In the genomic region with DNA sequence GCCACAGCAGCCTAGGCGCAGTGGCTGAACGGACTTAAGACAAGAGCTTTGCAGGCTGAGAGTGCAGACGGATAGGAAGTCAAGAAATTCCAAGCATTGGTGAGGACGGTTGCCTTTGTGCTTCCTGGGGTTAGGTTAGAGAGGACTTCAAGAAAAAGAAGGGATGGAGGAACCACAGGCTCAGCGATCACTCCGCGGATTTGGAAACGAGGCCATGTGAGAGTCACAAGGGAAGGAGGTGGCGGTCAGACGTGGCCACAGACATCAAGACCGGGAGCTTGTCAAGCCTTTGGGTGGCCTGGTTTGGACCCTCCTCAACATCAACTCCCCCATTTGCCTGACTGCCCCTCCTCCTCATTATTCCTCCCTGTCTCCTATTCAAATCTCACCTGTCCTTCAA, we compare ENCODE assay signal across 14 cellular contexts.
"Had no signal": no experiment of that assay in that cellular context is flagged by ENCODE, and none has a peak within 500 bp of the region (broad histone marks: within the 10 kb centered on the region; RNA-seq: fewer than 3 reads in every experiment).

No MANE protein-coding gene starts in this region.

- H3K36me3 Mint-ChIP-seq: memory B cell had no signal

- H3K4me1 ChIP-seq: pancreas had no signal

- H3K36me3 ChIP-seq: pancreas had no signal

- H3K4me3 Mint-ChIP-seq: activated CD4-positive, alpha-beta memory T cell treated with anti-CD3 and anti-CD28 coated beads, Interleukin-2, amount 10 ng/mL, durations not matched to agents 7 days and 5 days; activated naive CD4-positive, alpha-beta T cell treated with anti-CD3 and anti-CD28 coated beads for 36 hours; activated T-helper 17 cell treated with anti-CD3 and anti-CD28 coated beads, Interleukin-2, amount 50 U/mL, for 72 hours; memory B cell; stimulated activated naive CD8-positive, alpha-beta T cell treated with anti-CD3 and anti-CD28 coated beads, Interleukin-15, Interleukin-2, amounts not matched to agents 100 ng/mL and 50 ng/mL, for 24 hours had no signal

- H3K4me3 ChIP-seq: coronary artery, pancreas, testis had no signal

- H3K27me3 Mint-ChIP-seq: activated CD4-positive, alpha-beta memory T cell treated with anti-CD3 and anti-CD28 coated beads, Interleukin-2, amount 10 ng/mL, durations not matched to agents 7 days and 5 days; activated T-helper 17 cell treated with anti-CD3 and anti-CD28 coated beads, Interleukin-2, amount 50 U/mL, for 72 hours; stimulated activated naive CD8-positive, alpha-beta T cell treated with anti-CD3 and anti-CD28 coated beads, Interleukin-15, Interleukin-2, amounts not matched to agents 100 ng/mL and 50 ng/mL, for 24 hours had no signal

- ATAC-seq: activated T-helper 17 cell treated with anti-CD3 and anti-CD28 coated beads, Interleukin-2, amount 50 U/mL, for 72 hours had no signal

- H3K27ac Mint-ChIP-seq: activated naive CD4-positive, alpha-beta T cell treated with anti-CD3 and anti-CD28 coated beads for 36 hours; activated T-helper 17 cell treated with anti-CD3 and anti-CD28 coated beads, Interleukin-2, amount 50 U/mL, for 72 hours; memory B cell; stimulated activated naive CD8-positive, alpha-beta T cell treated with anti-CD3 and anti-CD28 coated beads, Interleukin-15, Interleukin-2, amounts not matched to agents 100 ng/mL and 50 ng/mL, for 24 hours had no signal

- H3K9me3 Mint-ChIP-seq: memory B cell; stimulated activated naive CD8-positive, alpha-beta T cell treated with anti-CD3 and anti-CD28 coated beads, Interleukin-15, Interleukin-2, amounts not matched to agents 100 ng/mL and 50 ng/mL, for 24 hours had no signal

- H3K27ac ChIP-seq: pancreas, testis had no signal

- H3K27me3 ChIP-seq: pancreas, testis had no signal

- H3K9me3 ChIP-seq: pancreas, testis had no signal

- DNase-seq: activated CD4-positive, alpha-beta memory T cell treated with anti-CD3 and anti-CD28 coated beads, Interleukin-2, amount 10 ng/mL, durations not matched to agents 7 days and 5 days; activated CD4-positive, alpha-beta T cell treated with anti-CD3 and anti-CD28 coated beads for 1 hour; activated naive CD4-positive, alpha-beta T cell treated with anti-CD3 and anti-CD28 coated beads for 36 hours; effector CD8-positive, alpha-beta T cell; erythroblast; pancreas; stimulated activated CD4-positive, alpha-beta T cell treated with anti-CD3 and anti-CD28 coated beads, Interleukin-4, amount 100 ng/mL, for 1 hour; stimulated activated CD8-positive, alpha-beta memory T cell treated with anti-CD3 and anti-CD28 coated beads, Interleukin-4, amount 100 ng/mL, for 48 hours; T-helper 9 cell; testis had no signal
